ENCODE assay signal across 1 cellular context in genomic region chr11:128626913-128627665, GRCh38.
TF ChIP-seq lines count a peak whose summit lies in the region.

No MANE protein-coding gene starts in this region.

TF ChIP-seq in SK-N-SH, 30 proteins besides CTCF, POLR2A, EP300 and RAD21:
- TF ChIP-seq IRF3 (IDR thresholded peaks at IDR 0.05; ENCODE audit: low read depth, low read length) = no peak
- TF ChIP-seq EZH2phosphoT487 (IDR thresholded peaks at IDR 0.05; ENCODE audit: borderline replicate concordance, low read depth) = no peak
- TF ChIP-seq USF1 (IDR thresholded peaks at IDR 0.05; ENCODE audit: borderline replicate concordance, low read depth) = no peak
- no peak for TF ChIP-seq ZBTB33 (IDR thresholded peaks at IDR 0.05; ENCODE audit: borderline replicate concordance, low read depth)
- TF ChIP-seq RXRA (IDR thresholded peaks at IDR 0.05; ENCODE audit: borderline replicate concordance, low read depth) = no peak
- TF ChIP-seq SMC3 (IDR thresholded peaks at IDR 0.05; ENCODE audit: low read depth, low read length) = no peak
- no peak for TF ChIP-seq FOXJ3 (CRISPR knock-in tag; IDR thresholded peaks at IDR 0.05)
